11 cellular contexts compared by ENCODE assay signal in the genomic region with DNA sequence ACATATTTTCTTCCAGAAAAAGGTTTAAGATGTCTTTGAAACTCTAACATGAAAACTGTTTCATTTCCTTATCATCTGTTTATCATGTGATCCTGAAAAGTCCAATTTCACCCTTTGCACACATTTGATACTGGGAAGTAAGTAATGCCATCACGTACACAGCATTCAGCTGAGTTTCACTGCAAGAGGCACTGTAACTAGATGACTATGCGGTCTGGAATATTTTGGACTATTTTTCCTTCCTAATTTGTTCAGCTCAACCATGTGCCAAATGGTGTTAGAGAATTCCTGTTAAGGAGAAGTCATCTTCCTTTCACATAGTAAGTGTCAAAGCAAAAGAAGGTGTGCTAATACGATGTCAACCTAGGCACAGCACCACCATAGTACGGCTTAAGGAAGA.
DNase-seq lines count a peak whose midpoint lies in the region; ATAC-seq and TF ChIP-seq lines count a peak whose summit lies in the region.
"Had no signal": no experiment of that assay in that cellular context is flagged by ENCODE, and none has a peak within 500 bp of the region (broad histone marks: within the 10 kb centered on the region; RNA-seq: fewer than 3 reads in every experiment).

No MANE protein-coding gene starts in this region.

- no peaks in the 10 kb centered on the region for H3K36me3 ChIP-seq in adipocyte (ENCODE audit: control insufficient read depth, insufficient read depth, low read length, severe bottlenecking)
- H3K36me3 ChIP-seq: spleen had no signal

- H3K9ac ChIP-seq in adipocyte (ENCODE audit: low read length), result peak overlapping the region; percentile 30

- ATAC-seq in sciatic nerve (peak; percentile 42), GM21526 (IDR thresholded peaks at IDR 0.05; ENCODE audit: low FRiP score, unreplicated experiment) (no peak)

- H3K4me1 ChIP-seq in adipocyte (ENCODE audit: control insufficient read depth, insufficient read depth, low read length), result peaks cover 41% of the 10 kb centered on the region

- H3K9me3 ChIP-seq in adipocyte (ENCODE audit: control insufficient read depth, low read length), result no peaks in the 10 kb centered on the region
- H3K9me3 ChIP-seq: spleen had no signal

- DNase-seq in HCEC 1CT, result peak; percentile 9
- no peak for DNase-seq in adipocyte (ENCODE audit: low read depth)
- DNase-seq in foreskin fibroblast, result peak; percentile 64 to 77
- no peak for DNase-seq in sciatic nerve (ENCODE audit: low spot score)
- DNase-seq in retina, result no peak
- no peak for DNase-seq in activated T-cell treated with anti-CD3 and anti-CD28 coated beads, Interleukin-2, amount 50 U/mL, for 48 hours
- DNase-seq: activated CD8-positive, alpha-beta memory T cell treated with anti-CD3 and anti-CD28 coated beads, Interleukin-2, amount 50 U/mL, for 48 hours; activated naive CD8-positive, alpha-beta T cell treated with anti-CD3 and anti-CD28 coated beads, Interleukin-2, amount 10 ng/mL, durations not matched to agents 7 days and 5 days; spleen; substantia nigra had no signal

- intact Hi-C loops in sciatic nerve (cut with DNase I), result no loop called here

- no peak for TF ChIP-seq CTCF in foreskin fibroblast (IDR thresholded peaks at IDR 0.05; ENCODE audit: low read depth, low read length)

- no peaks in the 10 kb centered on the region for H3K27me3 ChIP-seq in adipocyte (replicated peaks; ENCODE audit: control insufficient read depth, insufficient read depth, low read length)
- H3K27me3 ChIP-seq: spleen had no signal

- peak overlapping the region; percentile 68 for H3K4me3 ChIP-seq in adipocyte (ENCODE audit: low read length)
- no peak overlapping the region for H3K4me3 ChIP-seq in foreskin fibroblast (ENCODE audit: low read depth in 1 of 2, low read length in 2 of 2)
- H3K4me3 ChIP-seq: spleen had no signal

Comparison
In these comparisons a context has a peak if more than half of its experiments do, and no peak if none do; other contexts are left out.
1. DNase-seq: peak in HCEC 1CT (single experiment) and foreskin fibroblast (2 of 2); none in adipocyte (single experiment), sciatic nerve (single experiment), retina (single experiment) and activated T-cell treated with anti-CD3 and anti-CD28 coated beads, Interleukin-2, amount 50 U/mL, for 48 hours (0 of 2).